8 cellular contexts compared by ENCODE assay signal in genomic region chr7:5704534-5704922, GRCh38.
DNase-seq lines count a peak whose midpoint lies in the region; ATAC-seq and TF ChIP-seq lines count a peak whose summit lies in the region.

No MANE protein-coding gene starts in this region.

- TF ChIP-seq CTCF in foreskin keratinocyte (conservative IDR thresholded peaks at IDR 0.05) = peak; percentile 95
- peak; percentile 91 for TF ChIP-seq CTCF in neural progenitor cell (IDR thresholded peaks at IDR 0.05)

- H3K4me3 ChIP-seq in Karpas-422 (ENCODE audit: low read length) = no peak overlapping the region
- H3K4me3 ChIP-seq in neural progenitor cell = no peak overlapping the region

- peaks cover 6% of the 10 kb centered on the region for H3K79me2 ChIP-seq in Karpas-422 (ENCODE audit: low read length)
- no peaks in the 10 kb centered on the region for H3K79me2 ChIP-seq in neural progenitor cell (ENCODE audit: low read depth)

- no peaks in the 10 kb centered on the region for H3K9me2 ChIP-seq in Karpas-422 (replicated peaks; ENCODE audit: insufficient read depth, low read length)

- H3K27ac ChIP-seq in Karpas-422 (ENCODE audit: low read length) = peak overlapping the region; percentile 89
- H3K27ac ChIP-seq in foreskin keratinocyte = no peak overlapping the region
- H3K27ac ChIP-seq in neural progenitor cell = no peak overlapping the region
- peak overlapping the region; percentile 63 for H3K27ac ChIP-seq in substantia nigra (ENCODE audit: low read depth, low read length, poor library complexity, severe bottlenecking)

- no peaks in the 10 kb centered on the region; the same call in 1 of the 2 replicates for H3K36me3 ChIP-seq in Karpas-422 (ENCODE audit: insufficient read depth, low read length)
- H3K36me3 ChIP-seq in neural progenitor cell = no peaks in the 10 kb centered on the region

- H3K27me3 ChIP-seq in Karpas-422 (ENCODE audit: low read length) = no peaks in the 10 kb centered on the region
- no peaks in the 10 kb centered on the region for H3K27me3 ChIP-seq in foreskin keratinocyte
- no peaks in the 10 kb centered on the region for H3K27me3 ChIP-seq in neural progenitor cell

- H3K27me3 Mint-ChIP-seq in neural progenitor cell (ENCODE audit: insufficient read depth, low read depth) = peaks cover 2% of the 10 kb centered on the region

- H3K4me2 ChIP-seq in Karpas-422 (ENCODE audit: low read depth, low read length, poor library complexity, severe bottlenecking) (peak overlapping the region; percentile 66), neural progenitor cell (peak overlapping the region; percentile 7)

- H3K9me3 ChIP-seq in Karpas-422 (ENCODE audit: low read length) (no peaks in the 10 kb centered on the region), neural progenitor cell (ENCODE audit: low read depth) (no peaks in the 10 kb centered on the region)

- H3K4me3 Mint-ChIP-seq in neural progenitor cell = no peak overlapping the region

- DNase-seq in DMS 273 (lab: John Stamatoyannopoulos, UW; ENCODE audit: unreplicated experiment) (peak; percentile 88), Karpas-422 (peak; percentile 92), RPMI8226 (peak; percentile 85), foreskin keratinocyte (peak in 1 of 2 donors; percentile 65), neural progenitor cell (ENCODE audit: low spot score) (peak; percentile 81), substantia nigra (lab: John Stamatoyannopoulos, UW) (peak in 43 of 49 donors; percentile 12 to 89 (median 70))
- peak; percentile 59 for DNase-seq in activated effector memory CD4-positive, alpha-beta T cell treated with Interleukin-2 at 50 U/mL for 16 hours

- H4K20me1 ChIP-seq in Karpas-422 (ENCODE audit: insufficient read depth, low read depth, low read length) (no peaks in the 10 kb centered on the region), neural progenitor cell (ENCODE audit: low read depth) (peaks cover 19% of the 10 kb centered on the region)

- no peaks in the 10 kb centered on the region for H3F3A ChIP-seq in neural progenitor cell (ENCODE audit: low read depth)

- H3K27ac Mint-ChIP-seq in neural progenitor cell = no peak overlapping the region

- ATAC-seq in foreskin keratinocyte = peak; percentile 45
- ATAC-seq in GM21423 (IDR thresholded peaks at IDR 0.05; ENCODE audit: unreplicated experiment) = no peak

- H3K36me3 Mint-ChIP-seq in neural progenitor cell = peaks cover 17% of the 10 kb centered on the region

- no peaks in the 10 kb centered on the region for H3K9me3 Mint-ChIP-seq in neural progenitor cell

- H3K4me1 ChIP-seq in Karpas-422 (ENCODE audit: low read length) = peaks cover 55% of the 10 kb centered on the region
- peaks cover 12% of the 10 kb centered on the region for H3K4me1 ChIP-seq in foreskin keratinocyte
- H3K4me1 ChIP-seq in neural progenitor cell = peaks cover 13% of the 10 kb centered on the region

- H3K9ac ChIP-seq in Karpas-422 (ENCODE audit: low read length) = peak overlapping the region; percentile 53; the same call in 1 of the 2 replicates
- no peak overlapping the region for H3K9ac ChIP-seq in neural progenitor cell

- peaks cover 35% of the 10 kb centered on the region for H3K4me1 Mint-ChIP-seq in neural progenitor cell

- H2AFZ ChIP-seq in Karpas-422 (ENCODE audit: low read length) = no peak overlapping the region
- no peak overlapping the region for H2AFZ ChIP-seq in neural progenitor cell (replicated peaks)

Comparison
In these comparisons a context has a peak if more than half of its experiments do, and no peak if none do; other contexts are left out.
1. H3K27ac ChIP-seq: peak in Karpas-422 (single experiment) and substantia nigra (single experiment); none in foreskin keratinocyte (single experiment) and neural progenitor cell (single experiment).